In the genomic region with DNA sequence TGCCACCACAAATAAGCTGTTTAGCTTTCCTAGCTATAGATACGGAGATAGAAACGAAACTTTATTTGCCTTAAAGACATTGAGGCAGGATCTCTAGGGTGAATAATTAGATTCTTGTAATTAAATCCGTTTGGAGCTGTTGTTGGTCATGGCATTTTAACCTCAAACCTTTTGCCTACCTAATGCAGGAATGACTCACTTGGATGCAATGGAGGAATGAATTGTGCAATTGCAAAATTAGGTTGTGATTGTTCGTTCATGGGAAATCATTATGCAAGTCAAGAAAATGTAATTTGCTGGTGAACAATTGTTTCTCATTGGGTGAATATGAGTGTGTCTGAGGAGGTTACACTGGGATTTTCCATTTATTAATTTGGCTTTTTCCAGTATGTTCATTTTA, we compare ENCODE assay signal across 32 cellular contexts.
DNase-seq lines count a peak whose midpoint lies in the region; ATAC-seq, FAIRE-seq and TF ChIP-seq lines count a peak whose summit lies in the region.
"Had no signal": no experiment of that assay in that cellular context is flagged by ENCODE, and none has a peak within 500 bp of the region (broad histone marks: within the 10 kb centered on the region; RNA-seq: fewer than 3 reads in every experiment).

No MANE protein-coding gene starts in this region.

- H3K4me3 ChIP-seq in A549: no peak overlapping the region
- no peak overlapping the region for H3K4me3 ChIP-seq in astrocyte (ENCODE audit: insufficient read depth, low read depth, low read length)
- H3K4me3 ChIP-seq: dorsolateral prefrontal cortex, neural progenitor cell, pancreas, Peyer's patch, thoracic aorta had no signal

- no peak overlapping the region for H3K9ac ChIP-seq in astrocyte (ENCODE audit: low read length)
- H3K9ac ChIP-seq: neural progenitor cell had no signal

- H3K36me3 Mint-ChIP-seq in astrocyte (ENCODE audit: low read depth, unreplicated experiment): no peaks in the 10 kb centered on the region
- H3K36me3 Mint-ChIP-seq in stimulated activated memory B cell treated with anti-CD40 and anti-IgM and Interleukin-4, amounts not matched to agents 10 μg/mL and 1 μg/mL and 100 μg/mL, for 72 hours: no peaks in the 10 kb centered on the region
- H3K36me3 Mint-ChIP-seq: CD4-positive, CD25-positive, alpha-beta regulatory T cell; immature natural killer cell; neural progenitor cell; WTC11 had no signal

- H2AFZ ChIP-seq in astrocyte (ENCODE audit: low read depth, low read length): no peak overlapping the region
- H2AFZ ChIP-seq: neural progenitor cell had no signal

- 19% methylated on average over 4 of the region's 4 CpGs for WGBS in A549 (ENCODE audit: missing lambda C conversion rate)

- no peak overlapping the region for H3K27ac ChIP-seq in A549
- no peak overlapping the region for H3K27ac ChIP-seq in astrocyte (ENCODE audit: low read depth, low read length)
- no peak overlapping the region for H3K27ac ChIP-seq in foreskin keratinocyte
- H3K27ac ChIP-seq: dorsolateral prefrontal cortex, neural progenitor cell, pancreas, Peyer's patch, thoracic aorta had no signal

- H3K4me2 ChIP-seq in A549 (no peak overlapping the region), astrocyte (ENCODE audit: low read length) (no peak overlapping the region)
- H3K4me2 ChIP-seq: neural progenitor cell had no signal

- no peak for TF ChIP-seq EP300 in A549 (IDR thresholded peaks at IDR 0.05)

- CTCF ChIA-PET in A549 (lab: Yijun Ruan, JAX): interaction anchor here (0.7 kb wide), 1 partner anchor 974 kb away, joined by 3 read pairs; no protein-coding TSS in a partner anchor

- H3K27ac Mint-ChIP-seq in astrocyte (ENCODE audit: unreplicated experiment): no peak overlapping the region
- H3K27ac Mint-ChIP-seq in stimulated activated memory B cell treated with anti-CD40 and anti-IgM and Interleukin-4, amounts not matched to agents 10 μg/mL and 1 μg/mL and 100 μg/mL, for 72 hours: no peak overlapping the region
- H3K27ac Mint-ChIP-seq: activated CD4-positive, alpha-beta T cell treated with anti-CD3 and anti-CD28 coated beads, Interleukin-2, amount 10 ng/mL, durations not matched to agents 7 days and 5 days; CD4-positive, CD25-positive, alpha-beta regulatory T cell; immature natural killer cell; neural progenitor cell; stimulated activated naive CD8-positive, alpha-beta T cell treated with anti-CD3 and anti-CD28 coated beads, Interleukin-15, Interleukin-2, amounts not matched to agents 100 ng/mL and 50 ng/mL, for 24 hours; WTC11 had no signal

- ATAC-seq in A549: no peak
- peak; percentile 71 for ATAC-seq in foreskin keratinocyte
- ATAC-seq in GM21825 (IDR thresholded peaks at IDR 0.05; ENCODE audit: unreplicated experiment): no peak
- ATAC-seq in stimulated activated memory B cell treated with anti-CD40 and anti-IgM and Interleukin-4, amounts not matched to agents 10 μg/mL and 1 μg/mL and 100 μg/mL, for 72 hours: no peak
- ATAC-seq in GM21381 (IDR thresholded peaks at IDR 0.05; ENCODE audit: unreplicated experiment): no peak
- ATAC-seq: pancreas, WTC11 had no signal

- no peak overlapping the region for H3K4me3 Mint-ChIP-seq in astrocyte (ENCODE audit: unreplicated experiment)
- no peak overlapping the region for H3K4me3 Mint-ChIP-seq in stimulated activated memory B cell treated with anti-CD40 and anti-IgM and Interleukin-4, amounts not matched to agents 10 μg/mL and 1 μg/mL and 100 μg/mL, for 72 hours
- H3K4me3 Mint-ChIP-seq: activated CD4-positive, alpha-beta T cell treated with anti-CD3 and anti-CD28 coated beads, Interleukin-2, amount 10 ng/mL, durations not matched to agents 7 days and 5 days; CD4-positive, CD25-positive, alpha-beta regulatory T cell; immature natural killer cell; neural progenitor cell; stimulated activated naive CD8-positive, alpha-beta T cell treated with anti-CD3 and anti-CD28 coated beads, Interleukin-15, Interleukin-2, amounts not matched to agents 100 ng/mL and 50 ng/mL, for 24 hours; WTC11 had no signal

- no peaks in the 10 kb centered on the region for H4K20me1 ChIP-seq in astrocyte (ENCODE audit: insufficient read depth, low read length)

- H3K9me3 ChIP-seq in A549 (no peaks in the 10 kb centered on the region), astrocyte (ENCODE audit: insufficient read depth, low read depth, low read length) (no peaks in the 10 kb centered on the region)
- H3K9me3 ChIP-seq: pancreas, Peyer's patch, thoracic aorta had no signal

- FAIRE-seq in A549 (lab: Jason Lieb, UNC) (no peak), astrocyte (lab: Jason Lieb, UNC) (no peak)
- FAIRE-seq: A204.1, pancreas had no signal

- TF ChIP-seq CTCF in A549 (IDR thresholded peaks at IDR 0.05): no peak
- TF ChIP-seq CTCF in astrocyte (IDR thresholded peaks at IDR 0.05; ENCODE audit: insufficient read depth, low read depth, low read length): no peak
- TF ChIP-seq CTCF in foreskin keratinocyte (conservative IDR thresholded peaks at IDR 0.05): no peak

- no peaks in the 10 kb centered on the region for H3K27me3 Mint-ChIP-seq in astrocyte (ENCODE audit: low read depth, unreplicated experiment)
- no peaks in the 10 kb centered on the region for H3K27me3 Mint-ChIP-seq in stimulated activated memory B cell treated with anti-CD40 and anti-IgM and Interleukin-4, amounts not matched to agents 10 μg/mL and 1 μg/mL and 100 μg/mL, for 72 hours
- H3K27me3 Mint-ChIP-seq: activated CD4-positive, alpha-beta T cell treated with anti-CD3 and anti-CD28 coated beads, Interleukin-2, amount 10 ng/mL, durations not matched to agents 7 days and 5 days had no signal

- H3K4me1 ChIP-seq in A549: 0 out of 3 replicates have a peak, but pooled peaks cover 4% of the 10 kb centered on the region
- no peaks in the 10 kb centered on the region for H3K4me1 ChIP-seq in astrocyte (ENCODE audit: insufficient read depth, low read length)
- H3K4me1 ChIP-seq in foreskin keratinocyte: no peaks in the 10 kb centered on the region
- H3K4me1 ChIP-seq: neural progenitor cell, pancreas, Peyer's patch had no signal

- DNase-seq in A549 (ENCODE audit: low read depth in 1 of 2, low spot score in 1 of 2) (no peak), HT1080 (ENCODE audit: low read depth) (peak; percentile 32), astrocyte (ENCODE audit: low read depth) (peak; percentile 36), foreskin keratinocyte (peak; percentile 66 to 86), activated T-cell treated with anti-CD3 and anti-CD28 coated beads for 4 hours (no peak)
- DNase-seq: activated CD4-positive, alpha-beta T cell treated with anti-CD3 and anti-CD28 coated beads, Interleukin-2, amount 10 ng/mL, durations not matched to agents 7 days and 5 days; activated T-cell treated with anti-CD3 and anti-CD28 coated beads, Interleukin-2, amount 50 U/mL, for 48 hours; CD4-positive, CD25-positive, alpha-beta regulatory T cell; DND-41; dorsolateral prefrontal cortex; GOT3; immature natural killer cell; KBM-7; MM.1S; NCI-H1417 treated with DMSO at 0.1 percent for 48 hours; NCI-H2081; NCI-H345; pancreas; Peyer's patch; retina; SIG-M5; stimulated activated CD4-positive, alpha-beta T cell treated with anti-CD3 and anti-CD28 coated beads, Interleukin-2, amount 100 ng/mL, for 24 hours; SW 1271; T-helper 9 cell had no signal

- POLR2A ChIA-PET in A549 (lab: Yijun Ruan, JAX): no interaction called here

- no peaks in the 10 kb centered on the region for H3K9me3 Mint-ChIP-seq in astrocyte (ENCODE audit: unreplicated experiment)
- H3K9me3 Mint-ChIP-seq in stimulated activated memory B cell treated with anti-CD40 and anti-IgM and Interleukin-4, amounts not matched to agents 10 μg/mL and 1 μg/mL and 100 μg/mL, for 72 hours: peaks cover 6% of the 10 kb centered on the region
- H3K9me3 Mint-ChIP-seq: neural progenitor cell had no signal

- TF ChIP-seq POLR2A in A549 (IDR thresholded peaks at IDR 0.05; ENCODE audit: low read length): no peak

- H3K27me3 ChIP-seq in astrocyte (ENCODE audit: insufficient read depth, low read length) (no peaks in the 10 kb centered on the region), foreskin keratinocyte (no peaks in the 10 kb centered on the region)
- H3K27me3 ChIP-seq: neural progenitor cell, pancreas, Peyer's patch had no signal

- H3K4me1 Mint-ChIP-seq in astrocyte (ENCODE audit: low read depth, unreplicated experiment): no peaks in the 10 kb centered on the region
- H3K4me1 Mint-ChIP-seq in stimulated activated memory B cell treated with anti-CD40 and anti-IgM and Interleukin-4, amounts not matched to agents 10 μg/mL and 1 μg/mL and 100 μg/mL, for 72 hours: no peaks in the 10 kb centered on the region
- H3K4me1 Mint-ChIP-seq: immature natural killer cell, neural progenitor cell, WTC11 had no signal

- H3K79me2 ChIP-seq in astrocyte (ENCODE audit: insufficient read depth, low read length): no peaks in the 10 kb centered on the region

- TF ChIP-seq RAD21 in A549 (conservative IDR thresholded peaks at IDR 0.05 in 1 of 2, IDR thresholded peaks at IDR 0.05 in 1 of 2): no peak

- no peaks in the 10 kb centered on the region for H3K36me3 ChIP-seq in astrocyte (ENCODE audit: insufficient read depth, low read length)
- H3K36me3 ChIP-seq: neural progenitor cell, pancreas, Peyer's patch, thoracic aorta had no signal

TF ChIP-seq in A549, 52 proteins besides CTCF, POLR2A, EP300 and RAD21:
- TF ChIP-seq KDM5A (IDR thresholded peaks at IDR 0.05) (no peak), ATOH8 (CRISPR knock-in tag; IDR thresholded peaks at IDR 0.05; ENCODE audit: low read depth) (no peak), RCOR1 (IDR thresholded peaks at IDR 0.05; ENCODE audit: low read depth, low read length) (no peak), RFX5 (IDR thresholded peaks at IDR 0.05) (no peak), JUNB (IDR thresholded peaks at IDR 0.05) (no peak), FOSB (CRISPR knock-in tag; IDR thresholded peaks at IDR 0.05) (no peak), CEBPB (IDR thresholded peaks at IDR 0.05) (peak; percentile 47 to 63; a peak in 3 of 4 replicates), HDAC2 (IDR thresholded peaks at IDR 0.05) (no peak)

Comparison
In these comparisons a context has a peak if more than half of its experiments do, and no peak if none do; other contexts are left out.
1. DNase-seq: peak in HT1080 (single experiment), astrocyte (single experiment) and foreskin keratinocyte (2 of 2); none in A549 (0 of 2) and activated T-cell treated with anti-CD3 and anti-CD28 coated beads for 4 hours (single experiment).